Comparison of ENCODE assay signal across 22 cellular contexts in the genomic region with DNA sequence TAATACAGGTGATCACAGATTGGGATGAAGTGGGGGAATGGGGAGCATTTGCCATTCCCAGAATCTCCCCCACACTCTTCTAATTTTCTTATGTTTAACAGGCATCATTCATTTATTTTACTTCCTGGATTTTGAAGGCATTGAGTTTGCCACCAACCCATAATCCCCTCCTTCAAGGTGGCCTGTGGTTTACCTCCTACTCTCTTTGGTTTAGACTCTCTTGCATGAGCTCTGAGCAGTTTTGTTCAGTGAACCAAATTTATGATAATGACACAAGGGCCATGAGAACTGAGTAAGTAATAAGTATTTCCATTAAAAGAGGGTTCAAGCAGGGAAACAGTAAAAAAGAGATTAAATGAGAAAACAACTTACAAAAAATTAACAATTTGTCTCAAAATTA.
DNase-seq lines count a peak whose midpoint lies in the region; ATAC-seq and TF ChIP-seq lines count a peak whose summit lies in the region.
"Had no signal": no experiment of that assay in that cellular context is flagged by ENCODE, and none has a peak within 500 bp of the region (broad histone marks: within the 10 kb centered on the region; RNA-seq: fewer than 3 reads in every experiment).

No MANE protein-coding gene starts in this region.

- no peaks in the 10 kb centered on the region for H3K36me3 ChIP-seq in CD8-positive, alpha-beta T cell (ENCODE audit: insufficient read depth, low read length)
- peaks cover 0 to 25% (median 3%) of the 10 kb centered on the region in 3 experiments for H3K36me3 ChIP-seq in naive thymus-derived CD4-positive, alpha-beta T cell (ENCODE audit: control insufficient read depth in 2 of 3, insufficient read depth in 3 of 3, low read length in 3 of 3)
- H3K36me3 ChIP-seq: MG63, SJSA1 had no signal

- no peak for TF ChIP-seq POLR2A in lower leg skin (IDR thresholded peaks at IDR 0.05)

- TF ChIP-seq CTCF in CD8-positive, alpha-beta T cell (IDR thresholded peaks at IDR 0.05) = no peak
- no peak for TF ChIP-seq CTCF in lower leg skin (IDR thresholded peaks at IDR 0.05)

- no peaks in the 10 kb centered on the region for H3K27me3 Mint-ChIP-seq in activated CD4-positive, alpha-beta T cell treated with anti-CD3 and anti-CD28 coated beads, Interleukin-2, amount 10 ng/mL, durations not matched to agents 7 days and 5 days
- no peaks in the 10 kb centered on the region for H3K27me3 Mint-ChIP-seq in CD8-positive, alpha-beta T cell (ENCODE audit: low read depth)
- no peaks in the 10 kb centered on the region for H3K27me3 Mint-ChIP-seq in T-helper 2 cell treated with Interferon-gamma antibody and Interleukin-4, amounts not matched to agents 5 μg/mL and 100 μg/mL, for 36 hours (ENCODE audit: low read depth)
- no peaks in the 10 kb centered on the region for H3K27me3 Mint-ChIP-seq in naive thymus-derived CD4-positive, alpha-beta T cell

- no peak overlapping the region for H3K4me3 ChIP-seq in CD8-positive, alpha-beta T cell (ENCODE audit: low read depth, low read length)
- no peak overlapping the region for H3K4me3 ChIP-seq in naive thymus-derived CD4-positive, alpha-beta T cell (ENCODE audit: low read length)
- no peak overlapping the region for H3K4me3 ChIP-seq in lower leg skin (ENCODE audit: low read depth, poor library complexity, severe bottlenecking)
- H3K4me3 ChIP-seq: MG63, SJSA1 had no signal

- H3K9me3 Mint-ChIP-seq in activated CD4-positive, alpha-beta T cell treated with anti-CD3 and anti-CD28 coated beads, Interleukin-2, amount 10 ng/mL, durations not matched to agents 7 days and 5 days = peaks cover 9% of the 10 kb centered on the region
- peaks cover 5% of the 10 kb centered on the region for H3K9me3 Mint-ChIP-seq in CD8-positive, alpha-beta T cell
- H3K9me3 Mint-ChIP-seq in T-helper 2 cell treated with Interferon-gamma antibody and Interleukin-4, amounts not matched to agents 5 μg/mL and 100 μg/mL, for 36 hours = peaks cover 14% of the 10 kb centered on the region
- H3K9me3 Mint-ChIP-seq in naive thymus-derived CD4-positive, alpha-beta T cell = peaks cover 0 to 10% (median 0%) of the 10 kb centered on the region in 11 donors

- peaks cover 58% of the 10 kb centered on the region for H3K36me3 Mint-ChIP-seq in activated CD4-positive, alpha-beta T cell treated with anti-CD3 and anti-CD28 coated beads, Interleukin-2, amount 10 ng/mL, durations not matched to agents 7 days and 5 days (ENCODE audit: low read depth)
- peaks cover 16% of the 10 kb centered on the region for H3K36me3 Mint-ChIP-seq in CD8-positive, alpha-beta T cell
- peaks cover 50% of the 10 kb centered on the region for H3K36me3 Mint-ChIP-seq in T-helper 2 cell treated with Interferon-gamma antibody and Interleukin-4, amounts not matched to agents 5 μg/mL and 100 μg/mL, for 36 hours (ENCODE audit: low read depth)
- peaks cover 29 to 56% (median 51%) of the 10 kb centered on the region in 5 donors for H3K36me3 Mint-ChIP-seq in naive thymus-derived CD4-positive, alpha-beta T cell
- H3K36me3 Mint-ChIP-seq: CD8-positive, alpha-beta memory T cell had no signal

- CTCF ChIA-PET in activated CD4-positive, alpha-beta T cell treated with anti-CD3 and anti-CD28 coated beads, Interleukin-2, amount 10 ng/mL, durations not matched to agents 7 days and 5 days (lab: Charles Lee) = interaction anchor here (1.2 kb wide), 1 partner anchor 38 kb away, joined by 3 read pairs; no protein-coding TSS in a partner anchor
- CTCF ChIA-PET in CD8-positive, alpha-beta T cell (lab: Charles Lee) = no interaction called here
- CTCF ChIA-PET in naive thymus-derived CD4-positive, alpha-beta T cell (lab: Charles Lee) = no interaction called here

- peak; percentile 32 for DNase-seq in activated CD4-positive, alpha-beta T cell treated with anti-CD3 and anti-CD28 coated beads, Interleukin-2, amount 10 ng/mL, durations not matched to agents 7 days and 5 days
- no peak for DNase-seq in activated CD4-positive, alpha-beta T cell treated with anti-CD3 and anti-CD28 coated beads, Interleukin-2, amount 50 U/mL, for 48 hours
- no peak for DNase-seq in CD8-positive, alpha-beta T cell
- DNase-seq in T-helper 2 cell treated with Interferon-gamma antibody and Interleukin-4, amounts not matched to agents 5 μg/mL and 100 μg/mL, for 36 hours (ENCODE audit: low spot score) = no peak
- DNase-seq in naive thymus-derived CD4-positive, alpha-beta T cell = no peak
- no peak for DNase-seq in KG1 (lab: John Stamatoyannopoulos, UW)
- DNase-seq in lower leg skin (ENCODE audit: low spot score in 2 of 2) = no peak
- DNase-seq: AML-193; C1 segment of cervical spinal cord; Calu3; CD8-positive, alpha-beta memory T cell; DMS53; EL; IMR-90; Kasumi-1; MG63; NCI-H1417; NCI-H187; NCI-H446 treated with DMSO at 0.1 percent for 48 hours; NCI-H526 treated with DMSO at 0.1 percent for 48 hours; OCI-M1 had no signal

- H3K27ac ChIP-seq in CD8-positive, alpha-beta T cell (ENCODE audit: low read depth, low read length) = no peak overlapping the region
- no peak overlapping the region for H3K27ac ChIP-seq in naive thymus-derived CD4-positive, alpha-beta T cell (ENCODE audit: low read depth, low read length)
- H3K27ac ChIP-seq: SJSA1 had no signal

- ATAC-seq in CD8-positive, alpha-beta T cell = no peak
- no peak for ATAC-seq in naive thymus-derived CD4-positive, alpha-beta T cell

- POLR2A ChIA-PET in activated CD4-positive, alpha-beta T cell treated with anti-CD3 and anti-CD28 coated beads, Interleukin-2, amount 10 ng/mL, durations not matched to agents 7 days and 5 days (lab: Charles Lee) = no interaction called here
- POLR2A ChIA-PET in CD8-positive, alpha-beta T cell (lab: Charles Lee) = no interaction called here
- POLR2A ChIA-PET in naive thymus-derived CD4-positive, alpha-beta T cell (lab: Charles Lee) = interaction anchor here (0.6 kb wide), 1 partner anchor 121 kb away, joined by 3 read pairs; no protein-coding TSS in a partner anchor

- H3K4me1 Mint-ChIP-seq in activated CD4-positive, alpha-beta T cell treated with anti-CD3 and anti-CD28 coated beads, Interleukin-2, amount 10 ng/mL, durations not matched to agents 7 days and 5 days = peaks cover 57% of the 10 kb centered on the region
- peaks cover 41% of the 10 kb centered on the region for H3K4me1 Mint-ChIP-seq in CD8-positive, alpha-beta T cell (ENCODE audit: low read depth)
- H3K4me1 Mint-ChIP-seq in T-helper 2 cell treated with Interferon-gamma antibody and Interleukin-4, amounts not matched to agents 5 μg/mL and 100 μg/mL, for 36 hours (ENCODE audit: low read depth) = peaks cover 61% of the 10 kb centered on the region
- peaks cover 29 to 82% (median 67%) of the 10 kb centered on the region in 7 donors for H3K4me1 Mint-ChIP-seq in naive thymus-derived CD4-positive, alpha-beta T cell

- no peaks in the 10 kb centered on the region for H3K9me3 ChIP-seq in CD8-positive, alpha-beta T cell (ENCODE audit: low read length)
- no peaks in the 10 kb centered on the region for H3K9me3 ChIP-seq in naive thymus-derived CD4-positive, alpha-beta T cell (ENCODE audit: control insufficient read depth in 2 of 3, low read length in 3 of 3)
- H3K9me3 ChIP-seq: MG63, SJSA1 had no signal

- peaks cover 26% of the 10 kb centered on the region for H3K4me1 ChIP-seq in CD8-positive, alpha-beta T cell (ENCODE audit: insufficient read depth, low read length)
- H3K4me1 ChIP-seq in naive thymus-derived CD4-positive, alpha-beta T cell (ENCODE audit: control insufficient read depth in 2 of 2, insufficient read depth in 2 of 2, low read length in 2 of 2) = peaks cover 0 to 48% of the 10 kb centered on the region in 2 donors

- H3K27me3 ChIP-seq in CD8-positive, alpha-beta T cell (ENCODE audit: insufficient read depth, low read length) = no peaks in the 10 kb centered on the region
- H3K27me3 ChIP-seq in naive thymus-derived CD4-positive, alpha-beta T cell (ENCODE audit: control insufficient read depth in 2 of 2, insufficient read depth in 2 of 2, low read length in 2 of 2) = no peaks in the 10 kb centered on the region
- H3K27me3 ChIP-seq: MG63, SJSA1 had no signal

- no peak overlapping the region for H3K4me3 Mint-ChIP-seq in activated CD4-positive, alpha-beta T cell treated with anti-CD3 and anti-CD28 coated beads, Interleukin-2, amount 10 ng/mL, durations not matched to agents 7 days and 5 days
- peak overlapping the region; percentile 1 for H3K4me3 Mint-ChIP-seq in CD8-positive, alpha-beta T cell
- H3K4me3 Mint-ChIP-seq in T-helper 2 cell treated with Interferon-gamma antibody and Interleukin-4, amounts not matched to agents 5 μg/mL and 100 μg/mL, for 36 hours = peak overlapping the region; percentile 25
- peak overlapping the region in 6 of 10 donors; percentile 13 to 69 (median 32) for H3K4me3 Mint-ChIP-seq in naive thymus-derived CD4-positive, alpha-beta T cell
- H3K4me3 Mint-ChIP-seq: CD8-positive, alpha-beta memory T cell had no signal

- intact Hi-C loops in CD8-positive, alpha-beta T cell (cut with DNase I, micrococcal nuclease) = no loop called here
- intact Hi-C loops in naive thymus-derived CD4-positive, alpha-beta T cell (cut with micrococcal nuclease) = loop anchor here in 1 of 2 donors (1.0 kb wide), 1 partner anchor 9 kb away; no protein-coding TSS in a partner anchor
- intact Hi-C loops in lower leg skin (cut with DNase I; ENCODE audit: low total_unique reads) = no loop called here

- H3K27ac Mint-ChIP-seq in activated CD4-positive, alpha-beta T cell treated with anti-CD3 and anti-CD28 coated beads, Interleukin-2, amount 10 ng/mL, durations not matched to agents 7 days and 5 days = no peak overlapping the region
- no peak overlapping the region for H3K27ac Mint-ChIP-seq in CD8-positive, alpha-beta T cell
- H3K27ac Mint-ChIP-seq in T-helper 2 cell treated with Interferon-gamma antibody and Interleukin-4, amounts not matched to agents 5 μg/mL and 100 μg/mL, for 36 hours = peak overlapping the region; percentile 66
- peak overlapping the region in 8 of 9 donors; percentile 4 to 80 (median 38) for H3K27ac Mint-ChIP-seq in naive thymus-derived CD4-positive, alpha-beta T cell

Comparison
In these comparisons a context has a peak if more than half of its experiments do, and no peak if none do; other contexts are left out.
1. H3K27ac Mint-ChIP-seq: peak in T-helper 2 cell treated with Interferon-gamma antibody and Interleukin-4, amounts not matched to agents 5 μg/mL and 100 μg/mL, for 36 hours (single experiment) and naive thymus-derived CD4-positive, alpha-beta T cell (8 of 9); none in activated CD4-positive, alpha-beta T cell treated with anti-CD3 and anti-CD28 coated beads, Interleukin-2, amount 10 ng/mL, durations not matched to agents 7 days and 5 days (single experiment) and CD8-positive, alpha-beta T cell (single experiment).